In the genomic region with DNA sequence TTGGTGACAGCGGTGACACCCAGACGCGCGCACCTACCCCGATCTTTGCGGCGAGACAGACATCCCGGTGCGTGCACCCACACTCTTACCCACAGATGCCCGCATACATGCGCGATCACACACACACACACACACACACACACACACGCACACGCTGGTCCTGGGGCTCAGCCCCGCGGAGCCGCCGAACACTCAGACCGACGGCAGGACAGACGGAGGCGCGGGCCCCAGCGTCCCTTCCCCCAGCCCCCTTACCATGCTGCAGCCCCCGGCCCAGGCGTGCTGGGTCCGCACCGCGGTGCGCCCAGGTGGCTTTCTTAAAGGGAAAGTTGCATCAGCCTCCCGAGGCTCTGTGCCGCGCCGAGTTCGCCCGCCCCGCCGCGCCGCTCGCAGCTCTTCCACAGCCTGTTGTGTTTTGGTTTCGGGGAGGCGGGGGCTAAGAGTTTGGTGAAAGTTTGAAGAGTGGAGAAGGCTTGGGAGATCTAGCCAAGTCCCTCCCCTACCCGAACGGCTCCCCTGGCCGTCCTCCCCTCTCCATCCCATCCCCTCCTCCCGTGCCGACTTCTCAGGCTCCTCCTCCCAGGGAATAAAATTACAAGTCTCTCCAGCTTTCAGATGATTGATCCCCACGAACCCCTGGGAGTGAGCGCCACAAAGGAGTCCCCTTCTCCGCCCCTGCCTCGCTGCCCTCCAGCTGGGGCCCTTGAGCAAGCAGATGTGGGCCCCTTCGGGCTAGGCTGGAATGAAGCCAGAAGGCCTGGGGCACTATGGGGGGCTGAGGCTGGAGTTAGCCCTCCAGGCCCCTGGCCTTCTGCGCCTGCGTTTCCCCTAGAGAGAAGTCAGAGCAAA, we compare ENCODE assay signal across 8 cellular contexts. TPM values are rescaled to one million over a fixed set of nuclear protein-coding genes. Genes with fewer than 3 reads are reported as not detected.
DNase-seq lines count a peak whose midpoint lies in the region; ATAC-seq, FAIRE-seq and TF ChIP-seq lines count a peak whose summit lies in the region.

Gene SLC6A9, minus strand, starts transcription at position 412 of the 849 bp plus-strand sequence. CDS start 7,185 bp downstream, outside the sequence.

- H2AFZ ChIP-seq in GM23248 (peak within 1 kb of the TSS; percentile 85), OCI-LY3 (ENCODE audit: low read depth, low read length) (peak within 1 kb of the TSS; percentile 77; the same call in 1 of the 2 replicates)

- peak; percentile 37 for ATAC-seq in gastroesophageal sphincter

- H3F3A ChIP-seq in GM23248 (ENCODE audit: insufficient read depth) = no peaks in the 10 kb centered on the region; the same call in 1 of the 2 replicates

- H3K27ac ChIP-seq in GM23248 (peak within 1 kb of the TSS; percentile 60), OCI-LY3 (ENCODE audit: low read length) (peak within 1 kb of the TSS; percentile 71), gastroesophageal sphincter (peak within 1 kb of the TSS; percentile 34 to 92 (median 90)), ovary (peak within 1 kb of the TSS; percentile 44 to 92), urinary bladder (ENCODE audit: low read depth) (peak within 1 kb of the TSS; percentile 40)

- no peak for TF ChIP-seq POLR2A in gastroesophageal sphincter (IDR thresholded peaks at IDR 0.05)
- no peak for TF ChIP-seq POLR2A in ovary (IDR thresholded peaks at IDR 0.05)
- no peak for TF ChIP-seq POLR2A in GM12892 (IDR thresholded peaks at IDR 0.05; ENCODE audit: low read depth, low read length)

- H3K27me3 ChIP-seq in GM23248 (replicated peaks; ENCODE audit: insufficient read depth) (no peaks in the 10 kb centered on the region), OCI-LY3 (ENCODE audit: low read depth, low read length) (no peaks in the 10 kb centered on the region), gastroesophageal sphincter (no peaks in the 10 kb centered on the region), ovary (no peaks in the 10 kb centered on the region)

- H3K4me3 ChIP-seq in GM23248 (peak within 1 kb of the TSS; percentile 81), OCI-LY3 (ENCODE audit: low read length) (peak within 1 kb of the TSS; percentile 99), gastroesophageal sphincter (peak within 1 kb of the TSS; percentile 57 to 89), ovary (peak within 1 kb of the TSS; percentile 63), urinary bladder (ENCODE audit: low read depth, low read length) (peak within 1 kb of the TSS; percentile 72)

- H3K36me3 ChIP-seq in GM23248 (ENCODE audit: low read depth) (no peaks in the 10 kb centered on the region), OCI-LY3 (replicated peaks; ENCODE audit: low read depth, low read length) (no peaks in the 10 kb centered on the region), gastroesophageal sphincter (no peaks in the 10 kb centered on the region), ovary (no peaks in the 10 kb centered on the region), urinary bladder (ENCODE audit: insufficient read depth) (no peaks in the 10 kb centered on the region)

- H3K9me3 ChIP-seq in GM23248 (ENCODE audit: low read depth) (no peaks in the 10 kb centered on the region), OCI-LY3 (ENCODE audit: insufficient read depth, low read length) (no peaks in the 10 kb centered on the region), gastroesophageal sphincter (no peaks in the 10 kb centered on the region), ovary (no peaks in the 10 kb centered on the region)

- H3K9me2 ChIP-seq in GM23248 (ENCODE audit: insufficient read depth) = no peaks in the 10 kb centered on the region

- H3K9ac ChIP-seq in GM23248 (peak within 1 kb of the TSS; percentile 81), OCI-LY3 (ENCODE audit: low read length) (peak within 1 kb of the TSS; percentile 91)

- TF ChIP-seq CTCF in OCI-LY3 (IDR thresholded peaks at IDR 0.05; ENCODE audit: low read depth, low read length) = no peak
- TF ChIP-seq CTCF in gastroesophageal sphincter (IDR thresholded peaks at IDR 0.05) = no peak
- no peak for TF ChIP-seq CTCF in ovary (IDR thresholded peaks at IDR 0.05)

- H3K4me2 ChIP-seq in GM23248 (ENCODE audit: unreplicated experiment) = peak within 1 kb of the TSS; percentile 73
- peak within 1 kb of the TSS; percentile 92 for H3K4me2 ChIP-seq in OCI-LY3 (ENCODE audit: low read length)

- peaks cover 17% of the 10 kb centered on the region for H3K79me2 ChIP-seq in GM23248 (ENCODE audit: insufficient read depth)
- no peaks in the 10 kb centered on the region for H3K79me2 ChIP-seq in OCI-LY3 (ENCODE audit: low read length)

- WGBS in GM23248 (ENCODE audit: low coverage in 1 of 2, low lambda C conversion rate in 2 of 2, missing lambda C conversion rate in 2 of 2), 2 experiments = 8 to 12% methylated on average over 34 to 55 of the region's 55 CpGs
- 6% methylated on average over 10 of the region's 55 CpGs; no CpG with 5 or more reads in 1 of the 2 donors for WGBS in gastroesophageal sphincter (ENCODE audit: low coverage in 1 of 2), 2 donors
- 2 to 3% (median 2%) methylated on average over 55 of the region's 55 CpGs for WGBS in ovary, 3 donors
- 4% methylated on average over 55 of the region's 55 CpGs for WGBS in urinary bladder

- no peak for TF ChIP-seq EP300 in gastroesophageal sphincter (IDR thresholded peaks at IDR 0.05)
- TF ChIP-seq EP300 in ovary (IDR thresholded peaks at IDR 0.05) = no peak

- in situ Hi-C loops in GM23248 (cut with MboI) = no loop called here

- intact Hi-C loops in ovary (cut with DNase I) = no loop called here

- no peak for FAIRE-seq in GM12892 (lab: Jason Lieb, UNC)

- peak; percentile 71 for DNase-seq in GM23248
- DNase-seq in activated gamma-delta T cell treated with anti-CD3 and anti-CD28 coated beads, Interleukin-2, amount 50 U/mL, for 16 hours (ENCODE audit: low read depth) = peak; percentile 38
- peak; percentile 63 to 74 (median 69) for DNase-seq in ovary
- DNase-seq in GM12892 (ENCODE audit: insufficient read length) = no peak
- DNase-seq in middle frontal gyrus (ENCODE audit: extremely low spot score, low spot score) = no peak

- H3K4me1 ChIP-seq in GM23248 (ENCODE audit: insufficient read depth) (peaks cover 15% of the 10 kb centered on the region; the same call in 1 of the 2 replicates), OCI-LY3 (ENCODE audit: low read length) (peaks cover 10% of the 10 kb centered on the region), gastroesophageal sphincter (peaks cover 4 to 71% (median 30%) of the 10 kb centered on the region in 3 donors), ovary (ENCODE audit: insufficient read depth) (peaks cover 15% of the 10 kb centered on the region), urinary bladder (ENCODE audit: insufficient read depth) (peaks cover 3% of the 10 kb centered on the region)

- H4K20me1 ChIP-seq in GM23248 (ENCODE audit: insufficient read depth) = no peaks in the 10 kb centered on the region
- no peaks in the 10 kb centered on the region for H4K20me1 ChIP-seq in OCI-LY3 (ENCODE audit: insufficient read depth, low read length)

RNA-seq across cellular contexts. Expression of gene SLC6A9, which starts in this region (rescaled TPM):
- 20.6 and 22.2 TPM in 2 replicates for total RNA-seq in GM23248 (2014; rRNA removed; shearing (Covaris generic))
- polyA plus RNA-seq in GM23248 (2016; fragmentation: Nextera tagmentation; extraction: Ambion mirVana) (34.4 and 34.6 TPM in 2 replicates), ovary (10 to 100 TPM in 1 of 2 donors, 1 to 10 TPM in 1; 2.1 to 14.1 TPM), urinary bladder (19.8 TPM)
- total RNA-seq in gastroesophageal sphincter (10 to 100 TPM in 1 of 4 donors, 1 to 10 TPM in 3; 1.8 to 14.2 (median 7.5) TPM), ovary (10 to 100 TPM in 1 of 7 donors, 1 to 10 TPM in 6; 1.1 to 74.1 (median 4.6) TPM), urinary bladder (6.1 TPM)
- 0.47 TPM for polyA plus RNA-seq in GM12892 (2012; ENCODE audit: missing spikeins)

Comparison
In these comparisons a context has a peak if more than half of its experiments do, and no peak if none do; other contexts are left out.
1. DNase-seq: peak in GM23248 (single experiment), activated gamma-delta T cell treated with anti-CD3 and anti-CD28 coated beads, Interleukin-2, amount 50 U/mL, for 16 hours (single experiment) and ovary (5 of 5); none in GM12892 (single experiment) and middle frontal gyrus (single experiment).
2. Peak in every context shown above with its lines, with median percentiles within 50 percentile points of each other: H3K27ac ChIP-seq and H3K4me3 ChIP-seq.